Comparison of ENCODE assay signal across 1 cellular context in the genomic region with DNA sequence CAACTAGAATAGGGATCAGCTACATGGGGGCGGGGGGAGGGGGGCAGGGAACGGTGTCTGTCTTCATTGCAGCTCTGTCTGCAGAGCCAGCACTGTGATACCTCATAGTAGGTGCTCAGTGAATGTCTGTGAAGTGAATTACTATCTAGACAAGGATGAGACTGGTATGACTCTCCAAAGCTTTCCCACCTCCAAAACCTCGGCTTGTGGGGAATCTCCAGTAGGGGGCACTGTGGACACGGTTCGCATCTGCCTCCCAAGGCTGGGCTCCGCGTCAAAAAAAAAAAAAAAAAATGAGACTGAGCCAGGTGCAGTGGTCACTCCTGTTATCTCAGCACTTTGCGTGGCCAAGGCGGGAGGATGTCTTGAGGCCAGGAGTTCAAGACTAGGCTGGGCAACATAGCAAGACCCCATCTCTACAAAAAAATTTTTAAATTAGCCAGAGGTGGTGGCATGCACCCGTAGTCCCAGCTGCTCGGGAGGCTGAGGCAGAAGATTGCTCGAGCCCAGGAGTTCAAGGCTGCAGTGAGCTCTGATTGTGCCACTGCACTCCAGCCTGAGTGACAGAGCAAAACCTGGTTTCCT.
A peak's percentile ranks its signal among the peaks of the same experiment; 100 is the strongest.
TF ChIP-seq lines count a peak whose summit lies in the region.

No MANE protein-coding gene starts in this region.

TF ChIP-seq in K562, 482 proteins besides CTCF, POLR2A, EP300 and RAD21 (continued from another document):
- TF ChIP-seq, protein P1, sequence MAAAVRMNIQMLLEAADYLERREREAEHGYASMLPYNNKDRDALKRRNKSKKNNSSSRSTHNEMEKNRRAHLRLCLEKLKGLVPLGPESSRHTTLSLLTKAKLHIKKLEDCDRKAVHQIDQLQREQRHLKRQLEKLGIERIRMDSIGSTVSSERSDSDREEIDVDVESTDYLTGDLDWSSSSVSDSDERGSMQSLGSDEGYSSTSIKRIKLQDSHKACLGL (CRISPR knock-in tag; IDR thresholded peaks at IDR 0.05; ENCODE audit: borderline replicate concordance, poor library complexity, severe bottlenecking): no peak
- TF ChIP-seq ZNF75A (CRISPR knock-in tag; IDR thresholded peaks at IDR 0.05): no peak
- TF ChIP-seq NUFIP1 (IDR thresholded peaks at IDR 0.05; ENCODE audit: partially characterized antibody): no peak
- TF ChIP-seq MNT (conservative IDR thresholded peaks at IDR 0.05): no peak
- peak; percentile 71; the same call in 1 of the 2 replicates for TF ChIP-seq DPF2 (IDR thresholded peaks at IDR 0.05)
- TF ChIP-seq GATAD2B (IDR thresholded peaks at IDR 0.05; ENCODE audit: borderline replicate concordance): no peak
- TF ChIP-seq SP1 (CRISPR knock-in tag; IDR thresholded peaks at IDR 0.05): no peak
- no peak for TF ChIP-seq GABPA (tag; conservative IDR thresholded peaks at IDR 0.05; ENCODE audit: low read depth)
- TF ChIP-seq ZNF124 (CRISPR knock-in tag; IDR thresholded peaks at IDR 0.05): no peak
- peak; percentile 69; the same call in 1 of the 2 replicates for TF ChIP-seq ATF7 (IDR thresholded peaks at IDR 0.05)
- TF ChIP-seq SMAD3 (CRISPR knock-in tag; conservative IDR thresholded peaks at IDR 0.05): no peak
- no peak for TF ChIP-seq EHMT2 (IDR thresholded peaks at IDR 0.05)
- TF ChIP-seq NFRKB (IDR thresholded peaks at IDR 0.05; ENCODE audit: low read depth): no peak
- TF ChIP-seq HDGF (IDR thresholded peaks at IDR 0.05): peak; percentile 37; the same call in 1 of the 2 replicates
- TF ChIP-seq, protein P2, sequence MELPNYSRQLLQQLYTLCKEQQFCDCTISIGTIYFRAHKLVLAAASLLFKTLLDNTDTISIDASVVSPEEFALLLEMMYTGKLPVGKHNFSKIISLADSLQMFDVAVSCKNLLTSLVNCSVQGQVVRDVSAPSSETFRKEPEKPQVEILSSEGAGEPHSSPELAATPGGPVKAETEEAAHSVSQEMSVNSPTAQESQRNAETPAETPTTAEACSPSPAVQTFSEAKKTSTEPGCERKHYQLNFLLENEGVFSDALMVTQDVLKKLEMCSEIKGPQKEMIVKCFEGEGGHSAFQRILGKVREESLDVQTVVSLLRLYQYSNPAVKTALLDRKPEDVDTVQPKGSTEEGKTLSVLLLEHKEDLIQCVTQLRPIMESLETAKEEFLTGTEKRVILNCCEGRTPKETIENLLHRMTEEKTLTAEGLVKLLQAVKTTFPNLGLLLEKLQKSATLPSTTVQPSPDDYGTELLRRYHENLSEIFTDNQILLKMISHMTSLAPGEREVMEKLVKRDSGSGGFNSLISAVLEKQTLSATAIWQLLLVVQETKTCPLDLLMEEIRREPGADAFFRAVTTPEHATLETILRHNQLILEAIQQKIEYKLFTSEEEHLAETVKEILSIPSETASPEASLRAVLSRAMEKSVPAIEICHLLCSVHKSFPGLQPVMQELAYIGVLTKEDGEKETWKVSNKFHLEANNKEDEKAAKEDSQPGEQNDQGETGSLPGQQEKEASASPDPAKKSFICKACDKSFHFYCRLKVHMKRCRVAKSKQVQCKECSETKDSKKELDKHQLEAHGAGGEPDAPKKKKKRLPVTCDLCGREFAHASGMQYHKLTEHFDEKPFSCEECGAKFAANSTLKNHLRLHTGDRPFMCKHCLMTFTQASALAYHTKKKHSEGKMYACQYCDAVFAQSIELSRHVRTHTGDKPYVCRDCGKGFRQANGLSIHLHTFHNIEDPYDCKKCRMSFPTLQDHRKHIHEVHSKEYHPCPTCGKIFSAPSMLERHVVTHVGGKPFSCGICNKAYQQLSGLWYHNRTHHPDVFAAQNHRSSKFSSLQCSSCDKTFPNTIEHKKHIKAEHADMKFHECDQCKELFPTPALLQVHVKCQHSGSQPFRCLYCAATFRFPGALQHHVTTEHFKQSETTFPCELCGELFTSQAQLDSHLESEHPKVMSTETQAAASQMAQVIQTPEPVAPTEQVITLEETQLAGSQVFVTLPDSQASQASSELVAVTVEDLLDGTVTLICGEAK (IDR thresholded peaks at IDR 0.05): no peak
- TF ChIP-seq, protein P2 (CRISPR knock-in tag; IDR thresholded peaks at IDR 0.05): no peak
- no peak for TF ChIP-seq CREB1 (IDR thresholded peaks at IDR 0.05)
- no peak for TF ChIP-seq CREB1 (CRISPR knock-in tag; IDR thresholded peaks at IDR 0.05)
- TF ChIP-seq ZNF121 (CRISPR knock-in tag; conservative IDR thresholded peaks at IDR 0.05): peak; percentile 99
- no peak for TF ChIP-seq ZNF717 (CRISPR knock-in tag; IDR thresholded peaks at IDR 0.05)
- TF ChIP-seq BACH1 (tag; IDR thresholded peaks at IDR 0.05): no peak
- no peak for TF ChIP-seq NCOA4 (IDR thresholded peaks at IDR 0.05; ENCODE audit: partially characterized antibody)
TF ChIP-seq in K562: peak in this region for 84.
